15 cellular contexts compared by ENCODE assay signal in the genomic region with DNA sequence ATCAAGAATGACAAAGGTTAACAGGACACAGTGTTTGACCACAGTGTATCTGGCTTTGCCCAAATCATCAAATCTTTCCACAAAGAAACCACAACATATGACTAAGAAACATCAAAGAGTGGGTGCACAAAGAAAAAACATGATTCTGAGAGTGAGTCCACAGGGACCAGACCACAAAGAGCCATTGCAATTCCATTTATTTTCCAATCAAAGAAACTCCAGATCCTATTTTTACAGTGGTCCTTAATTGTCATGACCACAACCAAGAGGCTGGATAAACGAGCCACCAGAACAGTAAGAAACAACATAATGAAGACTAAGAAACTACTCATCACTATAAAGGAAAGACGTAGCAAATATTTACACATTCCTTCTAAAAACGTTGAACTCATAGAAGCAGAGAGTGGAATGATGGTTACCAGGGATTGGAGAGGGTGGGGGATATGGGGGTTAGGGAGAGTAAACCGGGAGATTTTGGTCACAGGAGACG.
DNase-seq lines count a peak whose midpoint lies in the region; ATAC-seq, FAIRE-seq and TF ChIP-seq lines count a peak whose summit lies in the region.
"Had no signal": no experiment of that assay in that cellular context is flagged by ENCODE, and none has a peak within 500 bp of the region (broad histone marks: within the 10 kb centered on the region; RNA-seq: fewer than 3 reads in every experiment).

No MANE protein-coding gene starts in this region.

- no peak overlapping the region for H3K27ac ChIP-seq in mesenchymal stem cell (ENCODE audit: low read length, poor library complexity, severe bottlenecking)
- H3K27ac ChIP-seq: gastrocnemius medialis, prostate gland, tibial artery had no signal

- no peak overlapping the region for H3K18ac ChIP-seq in mesenchymal stem cell (ENCODE audit: low read depth in 1 of 2, low read length in 2 of 2)

- TF ChIP-seq CTCF in NB4 (IDR thresholded peaks at IDR 0.05; ENCODE audit: low read depth, low read length): no peak
- TF ChIP-seq CTCF in bronchial epithelial cell (IDR thresholded peaks at IDR 0.05; ENCODE audit: insufficient read depth, low read length, severe bottlenecking): no peak

- H3K36me3 ChIP-seq in bronchial epithelial cell (ENCODE audit: control insufficient read depth, insufficient read depth, low read length): no peaks in the 10 kb centered on the region
- H3K36me3 ChIP-seq in mesenchymal stem cell (ENCODE audit: control insufficient read depth in 1 of 2, insufficient read depth in 2 of 2, low read depth in 1 of 2, low read length in 2 of 2): peaks cover 0 to 4% of the 10 kb centered on the region in 2 experiments
- H3K36me3 ChIP-seq: gastrocnemius medialis, prostate gland had no signal

- no peak overlapping the region for H2AK5ac ChIP-seq in mesenchymal stem cell (ENCODE audit: low read length, severe bottlenecking)

- H3K4me3 ChIP-seq in NB4 (ENCODE audit: low read depth, low read length) (no peak overlapping the region), bronchial epithelial cell (ENCODE audit: low read depth, low read length) (no peak overlapping the region), mesenchymal stem cell (ENCODE audit: insufficient read depth in 1 of 2, low read depth in 1 of 2, low read length in 2 of 2) (no peak overlapping the region)
- H3K4me3 ChIP-seq: gastrocnemius medialis, prostate gland, tibial artery had no signal

- DNase-seq in Daoy (ENCODE audit: low read depth): peak; percentile 78
- DNase-seq in NB4 (ENCODE audit: low read depth): peak; percentile 12
- DNase-seq in bronchial epithelial cell (ENCODE audit: low read depth): peak; percentile 17
- DNase-seq in mesenchymal stem cell: peak; percentile 58
- no peak for DNase-seq in stimulated activated CD8-positive, alpha-beta memory T cell treated with anti-CD3 and anti-CD28 coated beads, Interleukin-4, amount 100 ng/mL, for 48 hours
- DNase-seq: DMS79, gastrocnemius medialis, kidney, NCI-H226, tibial artery had no signal

- H2BK12ac ChIP-seq in mesenchymal stem cell (ENCODE audit: low read length in 2 of 2): no peak overlapping the region

- no peaks in the 10 kb centered on the region for H3K4me1 ChIP-seq in mesenchymal stem cell (ENCODE audit: control insufficient read depth, insufficient read depth, low read depth, low read length)
- H3K4me1 ChIP-seq: gastrocnemius medialis, prostate gland, tibial artery had no signal

- H4K91ac ChIP-seq in mesenchymal stem cell (ENCODE audit: low read length): no peak overlapping the region

- no peak overlapping the region for H4K8ac ChIP-seq in mesenchymal stem cell (ENCODE audit: low read length)

- no peak overlapping the region for H3K4ac ChIP-seq in mesenchymal stem cell (ENCODE audit: low read depth in 1 of 2, low read length in 2 of 2)

- no peak overlapping the region for H3K23ac ChIP-seq in mesenchymal stem cell (ENCODE audit: low read length in 2 of 2)

- no peak overlapping the region for H2BK5ac ChIP-seq in mesenchymal stem cell (ENCODE audit: low read depth, low read length, poor library complexity, severe bottlenecking)

- 45% methylated on average over 4 of the region's 5 CpGs for WGBS in mesenchymal stem cell

- no peak overlapping the region for H2BK15ac ChIP-seq in mesenchymal stem cell (ENCODE audit: low read depth, poor library complexity, severe bottlenecking)

- no peak overlapping the region for H3K4me2 ChIP-seq in mesenchymal stem cell (ENCODE audit: low read length, poor library complexity, severe bottlenecking)

- H2BK120ac ChIP-seq in mesenchymal stem cell (ENCODE audit: low read depth, low read length): no peak overlapping the region

- H3K27me3 ChIP-seq in bronchial epithelial cell (ENCODE audit: control insufficient read depth, insufficient read depth, low read length): no peaks in the 10 kb centered on the region
- H3K27me3 ChIP-seq in mesenchymal stem cell (ENCODE audit: control insufficient read depth in 1 of 2, insufficient read depth in 1 of 2, low read length in 2 of 2): peaks cover 0 to 5% of the 10 kb centered on the region in 2 experiments
- H3K27me3 ChIP-seq: gastrocnemius medialis, tibial artery had no signal

- no peak for ATAC-seq in GM18505 (IDR thresholded peaks at IDR 0.05; ENCODE audit: unreplicated experiment)
- no peak for ATAC-seq in GM21390 (IDR thresholded peaks at IDR 0.05; ENCODE audit: unreplicated experiment)
- no peak for ATAC-seq in GM18519 (IDR thresholded peaks at IDR 0.05; ENCODE audit: low FRiP score, unreplicated experiment)
- ATAC-seq: activated CD4-positive, CD25-positive, alpha-beta regulatory T cell treated with anti-CD3 and anti-CD28 coated beads, Interleukin-2, amount 50 U/mL, for 24 hours; gastrocnemius medialis had no signal

- no peak for FAIRE-seq in bronchial epithelial cell (lab: Jason Lieb, UNC)
- FAIRE-seq: kidney had no signal

- TF ChIP-seq POLR2A in NB4 (IDR thresholded peaks at IDR 0.05; ENCODE audit: extremely low read depth, insufficient read length) (no peak), GM18505 (IDR thresholded peaks at IDR 0.05; ENCODE audit: borderline replicate concordance, extremely low read depth, insufficient read depth, insufficient read length) (no peak)

- H3K79me1 ChIP-seq in mesenchymal stem cell (replicated peaks; ENCODE audit: low read length, poor library complexity, severe bottlenecking): no peaks in the 10 kb centered on the region

- H3K9me3 ChIP-seq in mesenchymal stem cell (ENCODE audit: control insufficient read depth, low read length): no peaks in the 10 kb centered on the region
- H3K9me3 ChIP-seq: gastrocnemius medialis, prostate gland, tibial artery had no signal

- H3K9ac ChIP-seq in mesenchymal stem cell (ENCODE audit: low read length): no peak overlapping the region

- no peak overlapping the region for H3K14ac ChIP-seq in mesenchymal stem cell (ENCODE audit: low read length in 2 of 2)

- no peak overlapping the region for H2AFZ ChIP-seq in mesenchymal stem cell (ENCODE audit: low read depth, low read length)
